8 cellular contexts compared by ENCODE assay signal in genomic region chr16:55465077-55465896, GRCh38. TPM values are rescaled to one million over a fixed set of nuclear protein-coding genes. Genes with fewer than 3 reads are reported as not detected.
DNase-seq lines count a peak whose midpoint lies in the region; ATAC-seq, FAIRE-seq and TF ChIP-seq lines count a peak whose summit lies in the region.

No MANE protein-coding gene starts in this region.

- TF ChIP-seq POLR2A in breast epithelium (IDR thresholded peaks at IDR 0.05): no peak

- no peaks in the 10 kb centered on the region for H4K20me1 ChIP-seq in keratinocyte (ENCODE audit: control insufficient read depth, extremely low read depth, insufficient read depth, low read length)

- H3K9me3 ChIP-seq in breast epithelium (no peaks in the 10 kb centered on the region), keratinocyte (ENCODE audit: control insufficient read depth, low read depth, low read length) (no peaks in the 10 kb centered on the region)

- H3K9ac ChIP-seq in keratinocyte (ENCODE audit: control insufficient read depth, extremely low read depth, insufficient read depth, low read length): no peak overlapping the region

- H3K9me1 ChIP-seq in keratinocyte (ENCODE audit: control insufficient read depth, extremely low read depth, insufficient read depth, low read length): no peaks in the 10 kb centered on the region

- peak overlapping the region; percentile 44 for H3K4me2 ChIP-seq in keratinocyte (ENCODE audit: control insufficient read depth, extremely low read depth, insufficient read depth, low read depth, low read length)

- intact Hi-C loops in breast epithelium (cut with DNase I; ENCODE audit: low total_unique reads): loop anchor here (10.0 kb wide), 2 partner anchors 240 to 380 kb away; no protein-coding TSS in a partner anchor

- no peak overlapping the region for H3K4me3 ChIP-seq in AG09309 (ENCODE audit: control insufficient read depth, low read depth, low read length)
- H3K4me3 ChIP-seq in breast epithelium: peak overlapping the region in 1 of 3 donors; percentile 34
- no peak overlapping the region for H3K4me3 ChIP-seq in keratinocyte (ENCODE audit: control insufficient read depth in 2 of 3, extremely low read depth in 1 of 3, insufficient read depth in 2 of 3, low read depth in 1 of 3, low read length in 3 of 3)

- no peaks in the 10 kb centered on the region for H3K79me2 ChIP-seq in keratinocyte (ENCODE audit: control insufficient read depth, insufficient read depth, low read length)

- H3K36me3 ChIP-seq in breast epithelium: no peaks in the 10 kb centered on the region
- no peaks in the 10 kb centered on the region for H3K36me3 ChIP-seq in keratinocyte (ENCODE audit: control insufficient read depth in 2 of 2, extremely low read depth in 1 of 2, insufficient read depth in 2 of 2, low read length in 2 of 2)

- no peak overlapping the region for H3K27ac ChIP-seq in VCaP
- H3K27ac ChIP-seq in breast epithelium: no peak overlapping the region
- H3K27ac ChIP-seq in keratinocyte (ENCODE audit: control insufficient read depth, insufficient read depth, low read length): no peak overlapping the region

- H2AFZ ChIP-seq in keratinocyte (ENCODE audit: control insufficient read depth, low read length): no peak overlapping the region

- H3K27me3 ChIP-seq in breast epithelium (no peaks in the 10 kb centered on the region), keratinocyte (ENCODE audit: control insufficient read depth, extremely low read depth, insufficient read depth, low read length) (no peaks in the 10 kb centered on the region)

- dilution Hi-C loops in keratinocyte (cut with MboI; ENCODE audit: extremely low pct_ligation_motif_present, low sequenced_read_pairs): no loop called here

- TF ChIP-seq CTCF in AG09309 (IDR thresholded peaks at IDR 0.05; ENCODE audit: control insufficient read depth, insufficient read depth, low read depth, low read length, missing control alignments) (peak; percentile 99), VCaP (conservative IDR thresholded peaks at IDR 0.05) (peak; percentile 89), breast epithelium (IDR thresholded peaks at IDR 0.05) (peak; percentile 100), keratinocyte (optimal IDR thresholded peaks at IDR 0.05 in 1 of 3, IDR thresholded peaks at IDR 0.05 in 1 of 3, conservative IDR thresholded peaks at IDR 0.05 in 1 of 3; ENCODE audit: extremely low read depth in 1 of 3, insufficient read depth in 2 of 3, low read length in 3 of 3) (peak; percentile 98 to 100 (median 100))

- FAIRE-seq in keratinocyte (lab: Jason Lieb, UNC): peak; percentile 93

- H3K4me1 ChIP-seq in breast epithelium (no peaks in the 10 kb centered on the region), keratinocyte (ENCODE audit: control insufficient read depth, extremely low read depth, insufficient read depth, low read length) (peaks cover 4% of the 10 kb centered on the region)

- peak; percentile 41 for DNase-seq in AG09309 (ENCODE audit: low read depth)
- peak; percentile 22 for DNase-seq in NCI-H2081 treated with DMSO at 0.1 percent for 48 hours (lab: John Stamatoyannopoulos, UW)
- peak; percentile 87 to 92 for DNase-seq in breast epithelium (ENCODE audit: low spot score in 2 of 2)
- peak; percentile 73 for DNase-seq in keratinocyte (ENCODE audit: low read depth, low spot score)
- DNase-seq in stimulated activated CD4-positive, alpha-beta T cell treated with anti-CD3 and anti-CD28 coated beads, Interleukin-1b, Interleukin-23, amount 100 ng/mL, for 4 hours (ENCODE audit: low read depth in 2 of 2): peak; percentile 78 to 80

- peak; percentile 92 for ATAC-seq in GM18858 (IDR thresholded peaks at IDR 0.05; ENCODE audit: unreplicated experiment)
- peak; percentile 90 for ATAC-seq in HG03045 (IDR thresholded peaks at IDR 0.05; ENCODE audit: unreplicated experiment)

RNA-seq across cellular contexts. Expression of gene MMP2, which starts 13.7 kb away (rescaled TPM):
- total RNA-seq in breast epithelium: 1,000 to 10,000 TPM in 1 of 3 donors, 100 to 1,000 TPM in 2; 113 to 1,485 (median 459) TPM
- polyA plus RNA-seq in keratinocyte: 54.5 to 116 TPM (median 59.2 TPM) in 3 replicates
- 4.4 TPM for polyA plus RNA-seq in keratinocyte (2011; ENCODE audit: low read depth)
- polyA plus RNA-seq in keratinocyte (2011; cell fraction: cytosol; rRNA removed): 38.6 and 47.6 TPM in 2 replicates
- polyA plus RNA-seq in keratinocyte (2011; cell fraction: nucleus; rRNA removed): 76.5 and 87.0 TPM in 2 replicates
- polyA plus RNA-seq in keratinocyte (2012; ENCODE audit: low replicate concordance): 2.6 and 96.3 TPM in 2 replicates
- 113 to 159 TPM (median 124 TPM) in 3 replicates for polyA minus RNA-seq in keratinocyte
- 68.7 TPM for polyA minus RNA-seq in keratinocyte (2011; cell fraction: cytosol; rRNA and poly(A)+ RNA removed)
- 96.4 and 150 TPM in 2 replicates for polyA minus RNA-seq in keratinocyte (2011; cell fraction: nucleus; rRNA and poly(A)+ RNA removed)

RNA-seq across cellular contexts. Expression of gene LPCAT2, which starts 43.6 kb away (rescaled TPM):
- 10 to 100 TPM; 12.3 to 35.9 (median 24.3) TPM for total RNA-seq in breast epithelium
- 34.2 to 54.4 TPM (median 45.6 TPM) in 3 replicates for polyA plus RNA-seq in keratinocyte
- polyA plus RNA-seq in keratinocyte (2011; ENCODE audit: low read depth): 25.8 TPM
- polyA plus RNA-seq in keratinocyte (2011; cell fraction: cytosol; rRNA removed): 10.9 and 27.6 TPM in 2 replicates
- polyA plus RNA-seq in keratinocyte (2011; cell fraction: nucleus; rRNA removed): 46.1 and 58.3 TPM in 2 replicates
- 23.6 and 46.0 TPM in 2 replicates for polyA plus RNA-seq in keratinocyte (2012; ENCODE audit: low replicate concordance)
- 19.9 to 31.9 TPM (median 22.2 TPM) in 3 replicates for polyA minus RNA-seq in keratinocyte
- 29.7 TPM for polyA minus RNA-seq in keratinocyte (2011; cell fraction: cytosol; rRNA and poly(A)+ RNA removed)
- 65.9 and 91.0 TPM in 2 replicates for polyA minus RNA-seq in keratinocyte (2011; cell fraction: nucleus; rRNA and poly(A)+ RNA removed)

Comparison
In these comparisons a context has a peak if more than half of its experiments do, and no peak if none do; other contexts are left out.
1. DNase-seq: peak in every context shown above with its lines; median percentile 90 in breast epithelium; 79 in stimulated activated CD4-positive, alpha-beta T cell treated with anti-CD3 and anti-CD28 coated beads, Interleukin-1b, Interleukin-23, amount 100 ng/mL, for 4 hours; 73 in keratinocyte; 41 in AG09309; 22 in NCI-H2081 treated with DMSO at 0.1 percent for 48 hours.